Comparison of ENCODE assay signal across 9 cellular contexts in genomic region chrX:132631579-132632232, GRCh38.
DNase-seq lines count a peak whose midpoint lies in the region; ATAC-seq, FAIRE-seq and TF ChIP-seq lines count a peak whose summit lies in the region.
"Had no signal": no experiment of that assay in that cellular context is flagged by ENCODE, and none has a peak within 500 bp of the region (broad histone marks: within the 10 kb centered on the region; RNA-seq: fewer than 3 reads in every experiment).

No MANE protein-coding gene starts in this region.

- H3K56ac ChIP-seq in H1 (replicated peaks; ENCODE audit: insufficient read length, low read depth, low read length), result no peak overlapping the region

- no peaks in the 10 kb centered on the region for H4K20me1 ChIP-seq in H1 (replicated peaks in 1 of 2; ENCODE audit: control insufficient read depth in 1 of 2, insufficient read depth in 2 of 2, low read length in 2 of 2)

- peak overlapping the region in 1 of 10 donors; percentile 40 for H3K27ac Mint-ChIP-seq in naive thymus-derived CD8-positive, alpha-beta T cell
- no peak overlapping the region for H3K27ac Mint-ChIP-seq in activated naive CD4-positive, alpha-beta T cell treated with anti-CD3 and anti-CD28 coated beads for 36 hours
- H3K27ac Mint-ChIP-seq: T-helper 1 cell treated with Interleukin-12 subunit alpha and Interleukin-12 subunit beta and Interleukin-4 antibody, amounts not matched to agents 30 μg/mL and 1 μg/mL, for 36 hours had no signal

- H3K4me1 ChIP-seq in H1 (replicated peaks in 1 of 4; ENCODE audit: control insufficient read depth in 3 of 4, insufficient read depth in 4 of 4, low read length in 3 of 4), result no peaks in the 10 kb centered on the region

- DNase-seq in EH (ENCODE audit: low read depth) (peak; percentile 22), NCI-H460 (ENCODE audit: extremely low read depth, low read depth) (peak; percentile 30), H1 (ENCODE audit: low read depth in 1 of 2, low spot score in 2 of 2) (no peak)
- peak in 4 of 10 donors; percentile 1 to 39 (median 28) for DNase-seq in naive thymus-derived CD8-positive, alpha-beta T cell
- no peak for DNase-seq in activated naive CD4-positive, alpha-beta T cell treated with anti-CD3 and anti-CD28 coated beads for 36 hours

- H3K9me3 Mint-ChIP-seq in naive thymus-derived CD8-positive, alpha-beta T cell, result no peaks in the 10 kb centered on the region
- no peaks in the 10 kb centered on the region for H3K9me3 Mint-ChIP-seq in activated naive CD4-positive, alpha-beta T cell treated with anti-CD3 and anti-CD28 coated beads for 36 hours
- H3K9me3 Mint-ChIP-seq: T-helper 1 cell treated with Interleukin-12 subunit alpha and Interleukin-12 subunit beta and Interleukin-4 antibody, amounts not matched to agents 30 μg/mL and 1 μg/mL, for 36 hours had no signal

- H3K23ac ChIP-seq in H1 (ENCODE audit: insufficient read length), result no peak overlapping the region

- peak; percentile 55 to 58 for TF ChIP-seq RAD21 in H1 (IDR thresholded peaks at IDR 0.05 in 1 of 2, conservative IDR thresholded peaks at IDR 0.05 in 1 of 2; ENCODE audit: low read depth in 2 of 2, low read length in 2 of 2)

- no peak overlapping the region for H4K91ac ChIP-seq in H1 (replicated peaks; ENCODE audit: insufficient read length, low read length)

- ATAC-seq in GM21576 (IDR thresholded peaks at IDR 0.05; ENCODE audit: unreplicated experiment) (peak; percentile 58), HG02759 (IDR thresholded peaks at IDR 0.05; ENCODE audit: unreplicated experiment) (no peak), HG03045 (IDR thresholded peaks at IDR 0.05; ENCODE audit: unreplicated experiment) (no peak)
- peak; percentile 43 to 50 for ATAC-seq in naive thymus-derived CD8-positive, alpha-beta T cell

- H3K9me3 ChIP-seq in H1 (ENCODE audit: insufficient read depth in 2 of 2, low read depth in 1 of 2, low read length in 1 of 2), result no peaks in the 10 kb centered on the region

- H3K27me3 Mint-ChIP-seq in naive thymus-derived CD8-positive, alpha-beta T cell, result no peaks in the 10 kb centered on the region
- no peaks in the 10 kb centered on the region for H3K27me3 Mint-ChIP-seq in activated naive CD4-positive, alpha-beta T cell treated with anti-CD3 and anti-CD28 coated beads for 36 hours (ENCODE audit: low read depth)

- no peak for TF ChIP-seq EP300 in H1 (IDR thresholded peaks at IDR 0.05; ENCODE audit: borderline replicate concordance in 1 of 2, low read depth in 2 of 2, low read length in 2 of 2)

- TF ChIP-seq CTCF in H1 (IDR thresholded peaks at IDR 0.05; ENCODE audit: control extremely low read depth in 1 of 3, insufficient read depth in 1 of 3, low read depth in 1 of 3, low read length in 3 of 3), result peak in 2 of 3 experiments; percentile 39 to 49; a peak in 3 of 4 replicates

- H3K18ac ChIP-seq in H1 (ENCODE audit: extremely low read depth, low read length), result no peak overlapping the region

- no peaks in the 10 kb centered on the region for H3K79me2 ChIP-seq in H1 (ENCODE audit: control insufficient read depth in 1 of 2, insufficient read depth in 2 of 2, low read length in 2 of 2)

- no peak overlapping the region for H2BK5ac ChIP-seq in H1 (ENCODE audit: low read depth, low read length)

- no peak overlapping the region for H2BK12ac ChIP-seq in H1 (ENCODE audit: low read depth, low read length)

- no peak overlapping the region for H3K14ac ChIP-seq in H1 (ENCODE audit: insufficient read length)

- no peaks in the 10 kb centered on the region for H3K36me3 Mint-ChIP-seq in naive thymus-derived CD8-positive, alpha-beta T cell
- no peaks in the 10 kb centered on the region for H3K36me3 Mint-ChIP-seq in activated naive CD4-positive, alpha-beta T cell treated with anti-CD3 and anti-CD28 coated beads for 36 hours (ENCODE audit: low read depth)

- 93% methylated on average over 3 of the region's 3 CpGs; no CpG with 5 or more reads in 1 of the 2 experiments for WGBS in H1 (ENCODE audit: extremely low coverage in 1 of 2, insufficient coverage in 1 of 2, insufficient read length in 1 of 2, insufficient replicate concordance in 2 of 2, low coverage in 1 of 2, low lambda C conversion rate in 2 of 2, missing lambda C conversion rate in 1 of 2), 2 experiments

- no peaks in the 10 kb centered on the region for H3K4me1 Mint-ChIP-seq in naive thymus-derived CD8-positive, alpha-beta T cell
- H3K4me1 Mint-ChIP-seq in activated naive CD4-positive, alpha-beta T cell treated with anti-CD3 and anti-CD28 coated beads for 36 hours (ENCODE audit: low read depth), result no peaks in the 10 kb centered on the region

- POLR2A ChIA-PET in H1 (lab: Charles Lee; ENCODE audit: partially characterized antibody), result no interaction called here
- POLR2A ChIA-PET in naive thymus-derived CD8-positive, alpha-beta T cell (lab: Charles Lee), result interaction anchor here (0.7 kb wide), 1 partner anchor 370 kb away, joined by 4 read pairs; no protein-coding TSS in a partner anchor

- H3K79me1 ChIP-seq in H1 (ENCODE audit: low read depth, low read length), result no peaks in the 10 kb centered on the region

- H2BK15ac ChIP-seq in H1 (ENCODE audit: low read length), result no peak overlapping the region

- H2BK120ac ChIP-seq in H1 (replicated peaks; ENCODE audit: low read depth, low read length), result no peak overlapping the region

- no peak for TF ChIP-seq POLR2A in H1 (IDR thresholded peaks at IDR 0.05; ENCODE audit: control extremely low read depth in 1 of 2, low read depth in 2 of 2, low read length in 2 of 2)

- FAIRE-seq in H1 (lab: Jason Lieb, UNC), result peak; percentile 72

- no peaks in the 10 kb centered on the region for H3K23me2 ChIP-seq in H1 (ENCODE audit: low read depth, low read length)

- no peaks in the 10 kb centered on the region for H3K36me3 ChIP-seq in H1 (ENCODE audit: control insufficient read depth in 2 of 4, insufficient read depth in 4 of 4, low read length in 3 of 4)

- no peak overlapping the region for H2BK20ac ChIP-seq in H1 (ENCODE audit: low read length)

- H3K4ac ChIP-seq in H1 (replicated peaks; ENCODE audit: insufficient read length, low read depth, low read length), result no peak overlapping the region

- no peak overlapping the region for H4K8ac ChIP-seq in H1 (ENCODE audit: extremely low read depth, insufficient read depth, low read length)

- H3K27ac ChIP-seq in H1 (ENCODE audit: low read depth, low read length), result no peak overlapping the region

- CTCF ChIA-PET in H1 (lab: Charles Lee; ENCODE audit: partially characterized antibody), result interaction anchor here (0.7 to 1.6 kb wide), 10 partner anchors 9 to 405 kb away, joined by 3 to 19 read pairs (median 4); no protein-coding TSS in a partner anchor
- CTCF ChIA-PET in activated naive CD4-positive, alpha-beta T cell treated with anti-CD3 and anti-CD28 coated beads for 36 hours (lab: Charles Lee), result interaction anchor here (0.6 to 2.6 kb wide), 12 partner anchors 9 to 815 kb away, joined by 3 to 12 read pairs (median 4); no protein-coding TSS in a partner anchor

- no peak overlapping the region for H3K4me2 ChIP-seq in H1 (ENCODE audit: insufficient read depth in 1 of 2, low read depth in 2 of 2, low read length in 2 of 2)

- H2AK5ac ChIP-seq in H1 (ENCODE audit: low read depth, low read length), result no peak overlapping the region

- no peak overlapping the region for H3K4me3 ChIP-seq in H1 (ENCODE audit: extremely low read depth in 1 of 4, insufficient read depth in 2 of 4, low read depth in 3 of 4, low read length in 4 of 4)

- H2AFZ ChIP-seq in H1 (ENCODE audit: low read length), result no peak overlapping the region

- H3K4me3 Mint-ChIP-seq in naive thymus-derived CD8-positive, alpha-beta T cell, result no peak overlapping the region
- H3K4me3 Mint-ChIP-seq in activated naive CD4-positive, alpha-beta T cell treated with anti-CD3 and anti-CD28 coated beads for 36 hours, result no peak overlapping the region
- H3K4me3 Mint-ChIP-seq: T-helper 1 cell treated with Interleukin-12 subunit alpha and Interleukin-12 subunit beta and Interleukin-4 antibody, amounts not matched to agents 30 μg/mL and 1 μg/mL, for 36 hours had no signal

- no peak overlapping the region for H3K9ac ChIP-seq in H1 (replicated peaks in 1 of 4; ENCODE audit: extremely low read depth in 1 of 4, low read depth in 3 of 4, low read length in 3 of 4)

- H3K27me3 ChIP-seq in H1 (replicated peaks in 1 of 4; ENCODE audit: control insufficient read depth in 3 of 4, extremely low read depth in 1 of 4, insufficient read depth in 3 of 4, low read length in 3 of 4), result no peaks in the 10 kb centered on the region

- intact Hi-C loops in activated naive CD4-positive, alpha-beta T cell treated with anti-CD3 and anti-CD28 coated beads for 36 hours (cut with micrococcal nuclease), result loop anchor here (5.0 to 10.0 kb wide), 2 partner anchors 339 to 1043 kb away; no protein-coding TSS in a partner anchor

- no peak overlapping the region for H4K5ac ChIP-seq in H1 (ENCODE audit: insufficient read length, low read depth, low read length)

TF ChIP-seq in H1, 55 proteins besides CTCF, POLR2A, EP300 and RAD21:
- TF ChIP-seq CREB1 (IDR thresholded peaks at IDR 0.05) (no peak), YY1 (IDR thresholded peaks at IDR 0.05; ENCODE audit: low read depth, low read length) (peak; percentile 39; the same call in 1 of the 2 replicates)

Comparison
In these comparisons a context has a peak if more than half of its experiments do, and no peak if none do; other contexts are left out.
1. DNase-seq: peak in EH (single experiment) and NCI-H460 (single experiment); none in H1 (0 of 2) and activated naive CD4-positive, alpha-beta T cell treated with anti-CD3 and anti-CD28 coated beads for 36 hours (single experiment).
2. ATAC-seq: peak in GM21576 (single experiment) and naive thymus-derived CD8-positive, alpha-beta T cell (2 of 2); none in HG02759 (single experiment) and HG03045 (single experiment).